18 cellular contexts compared by ENCODE assay signal in the genomic region with DNA sequence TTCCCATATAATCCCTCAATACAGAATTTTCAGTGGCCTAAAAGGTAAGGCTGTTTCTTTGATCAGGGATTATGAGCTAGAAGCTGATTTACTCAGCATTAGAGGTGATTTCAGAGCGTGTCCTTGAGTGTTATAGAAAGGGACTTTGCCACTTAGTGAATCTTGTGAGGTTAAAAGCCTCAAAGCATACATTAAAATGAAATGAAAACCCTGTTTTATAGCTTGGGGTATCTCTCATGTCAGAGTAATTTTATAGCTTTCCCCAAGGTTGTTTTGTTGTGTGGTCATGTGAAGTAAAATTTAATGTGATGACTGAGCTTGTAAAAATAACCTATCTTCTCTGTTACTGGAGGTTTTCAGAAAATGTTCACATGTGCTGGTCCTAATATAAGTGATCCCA.
A peak's percentile ranks its signal among the peaks of the same experiment; 100 is the strongest.
DNase-seq lines count a peak whose midpoint lies in the region; ATAC-seq and TF ChIP-seq lines count a peak whose summit lies in the region.
"Had no signal": no experiment of that assay in that cellular context is flagged by ENCODE, and none has a peak within 500 bp of the region (broad histone marks: within the 10 kb centered on the region; RNA-seq: fewer than 3 reads in every experiment).

No MANE protein-coding gene starts in this region.

- H3K4me1 ChIP-seq in HEK293 (ENCODE audit: control insufficient read depth, insufficient read depth, low read length) (peaks cover 11% of the 10 kb centered on the region), Loucy (ENCODE audit: insufficient read depth, low read length, poor library complexity, severe bottlenecking) (peaks cover 5% of the 10 kb centered on the region)

- no peaks in the 10 kb centered on the region for H3K9me3 Mint-ChIP-seq in WTC11
- no peaks in the 10 kb centered on the region for H3K9me3 Mint-ChIP-seq in nephron progenitor cell
- H3K9me3 Mint-ChIP-seq: GM23338, H9 had no signal

- no peaks in the 10 kb centered on the region for H3K36me3 Mint-ChIP-seq in WTC11
- no peaks in the 10 kb centered on the region for H3K36me3 Mint-ChIP-seq in nephron progenitor cell (ENCODE audit: low read depth)
- H3K36me3 Mint-ChIP-seq: CD4-positive, alpha-beta memory T cell had no signal

- no peaks in the 10 kb centered on the region for H3K79me2 ChIP-seq in Loucy (ENCODE audit: insufficient read depth, low read length)

- CTCF ChIA-PET in HEK293 (lab: Yijun Ruan, JAX), result interaction anchor here (1.0 kb wide), 1 partner anchor 21 kb away, joined by 5 read pairs; no protein-coding TSS in a partner anchor
- CTCF ChIA-PET in WTC11 (lab: Charles Lee), result interaction anchor here (0.5 kb wide), 1 partner anchor 259 kb away, joined by 4 read pairs; no protein-coding TSS in a partner anchor

- no peak overlapping the region for H2AFZ ChIP-seq in Loucy (ENCODE audit: low read length)
- H2AFZ ChIP-seq: GM23338 had no signal

- H3K27me3 Mint-ChIP-seq in WTC11 (ENCODE audit: low read depth) (no peaks in the 10 kb centered on the region), nephron progenitor cell (ENCODE audit: low read depth, poor library complexity) (no peaks in the 10 kb centered on the region)

- peak overlapping the region; percentile 34 for H3K4me2 ChIP-seq in Loucy (ENCODE audit: low read depth, low read length, poor library complexity, severe bottlenecking)
- H3K4me2 ChIP-seq: GM23338 had no signal

- no peaks in the 10 kb centered on the region for H3K36me3 ChIP-seq in HEK293 (ENCODE audit: control insufficient read depth in 2 of 2, insufficient read depth in 1 of 2, low read length in 2 of 2)
- H3K36me3 ChIP-seq in Loucy (ENCODE audit: insufficient read depth, low read length), result no peaks in the 10 kb centered on the region
- no peaks in the 10 kb centered on the region for H3K36me3 ChIP-seq in MG63

- H3K4me1 Mint-ChIP-seq in WTC11 (peaks cover 16% of the 10 kb centered on the region), nephron progenitor cell (peaks cover 47% of the 10 kb centered on the region)
- H3K4me1 Mint-ChIP-seq: CD4-positive, alpha-beta memory T cell had no signal

- H3K9me3 ChIP-seq in HEK293 (ENCODE audit: control insufficient read depth, insufficient read depth, low read depth, low read length) (no peaks in the 10 kb centered on the region), Loucy (ENCODE audit: insufficient read depth, low read depth, low read length) (no peaks in the 10 kb centered on the region), MG63 (no peaks in the 10 kb centered on the region)
- H3K9me3 ChIP-seq: Caco-2 had no signal

- H4K20me1 ChIP-seq in Loucy (ENCODE audit: insufficient read depth, low read length, poor library complexity, severe bottlenecking), result no peaks in the 10 kb centered on the region

- TF ChIP-seq CTCF in HEK293 (tag by site-specific recombination; IDR thresholded peaks at IDR 0.05) (no peak), Loucy (conservative IDR thresholded peaks at IDR 0.05; ENCODE audit: low read length) (no peak), WTC11 (IDR thresholded peaks at IDR 0.05) (no peak), nephron progenitor cell (IDR thresholded peaks at IDR 0.05) (no peak), GM10266 (IDR thresholded peaks at IDR 0.05; ENCODE audit: control insufficient read depth, insufficient read depth, low read depth, missing control alignments) (no peak)

- no peak overlapping the region for H3K4me3 ChIP-seq in HEK293 (ENCODE audit: low read depth, low read length)
- no peak overlapping the region for H3K4me3 ChIP-seq in Loucy (ENCODE audit: low read length, poor library complexity, severe bottlenecking)
- no peak overlapping the region for H3K4me3 ChIP-seq in MG63
- H3K4me3 ChIP-seq: GM23338 had no signal

- H3K27ac Mint-ChIP-seq in WTC11 (peak overlapping the region; percentile 25; the same call in 1 of the 2 replicates), nephron progenitor cell (peak overlapping the region; percentile 74)
- H3K27ac Mint-ChIP-seq: CD4-positive, alpha-beta memory T cell; GM23338 had no signal

- H3K27me3 ChIP-seq in Loucy (ENCODE audit: insufficient read depth, low read length, poor library complexity, severe bottlenecking) (no peaks in the 10 kb centered on the region), MG63 (no peaks in the 10 kb centered on the region)

- no peak for DNase-seq in WTC11 (ENCODE audit: low spot score)
- DNase-seq in nephron progenitor cell, result no peak
- DNase-seq in GM10266 (ENCODE audit: extremely low spot score), result no peak
- DNase-seq in amygdala (lab: John Stamatoyannopoulos, UW), result no peak
- no peak for DNase-seq in MG63
- DNase-seq: C1 segment of cervical spinal cord; Caco-2; CD4-positive, alpha-beta memory T cell; DMS153; DND-41; EL; GDM1; H9 had no signal

- H3F3A ChIP-seq in Loucy (ENCODE audit: low read depth), result no peaks in the 10 kb centered on the region

- H3K4me3 Mint-ChIP-seq in WTC11 (no peak overlapping the region), nephron progenitor cell (no peak overlapping the region)
- H3K4me3 Mint-ChIP-seq: CD4-positive, alpha-beta memory T cell; GM23338; H9 had no signal

- ATAC-seq in WTC11 (no peak), HG03175 (IDR thresholded peaks at IDR 0.05; ENCODE audit: unreplicated experiment) (no peak)
- ATAC-seq: GM23338, HCT116 had no signal

- POLR2A ChIA-PET in HEK293 (lab: Yijun Ruan, JAX) (no interaction called here), WTC11 (lab: Charles Lee) (no interaction called here)

- H3K27ac ChIP-seq in HEK293 (ENCODE audit: extremely low read depth, low read depth, low read length), result peak overlapping the region; percentile 35

- H3K9ac ChIP-seq in Loucy (ENCODE audit: low read depth, low read length, poor library complexity, severe bottlenecking), result no peak overlapping the region

- H3K9me2 ChIP-seq in Loucy (replicated peaks; ENCODE audit: low read depth, low read length), result no peaks in the 10 kb centered on the region

TF ChIP-seq in HEK293, 187 proteins besides CTCF, POLR2A, EP300 and RAD21 (continues in another document):
- TF ChIP-seq OSR2 (tag by site-specific recombination; IDR thresholded peaks at IDR 0.05) (peak; percentile 86), BCL11B (tag by site-specific recombination; IDR thresholded peaks at IDR 0.05; ENCODE audit: low read depth) (0 out of 2 replicates have a peak, but pooled peaks have one; percentile 61), FEZF1 (tag by site-specific recombination; IDR thresholded peaks at IDR 0.05) (peak; percentile 96), MZF1 (tag by site-specific recombination; IDR thresholded peaks at IDR 0.05; ENCODE audit: borderline replicate concordance) (peak; percentile 33; the same call in 1 of the 2 replicates), ZNF521 (tag by site-specific recombination; IDR thresholded peaks at IDR 0.05) (no peak), ZNF114 (tag by site-specific recombination; IDR thresholded peaks at IDR 0.05) (no peak), PRDM6 (tag by site-specific recombination; IDR thresholded peaks at IDR 0.05) (peak; percentile 91), ZXDB (tag by site-specific recombination; IDR thresholded peaks at IDR 0.05) (peak; percentile 46; the same call in 1 of the 2 replicates)

TF ChIP-seq in WTC11, 78 proteins besides CTCF, POLR2A, EP300 and RAD21 (continues in another document):
- TF ChIP-seq ZBTB21 (CRISPR knock-in tag; IDR thresholded peaks at IDR 0.05; ENCODE audit: borderline replicate concordance) (no peak), RORB (CRISPR knock-in tag; IDR thresholded peaks at IDR 0.05) (no peak), TEAD4 (CRISPR knock-in tag; IDR thresholded peaks at IDR 0.05) (no peak), CBFB (CRISPR knock-in tag; IDR thresholded peaks at IDR 0.05; ENCODE audit: low read depth) (no peak), GRHL2 (CRISPR knock-in tag; IDR thresholded peaks at IDR 0.05; ENCODE audit: insufficient replicate concordance, severe bottlenecking) (no peak), ZNF671 (CRISPR knock-in tag; IDR thresholded peaks at IDR 0.05) (no peak), FOXJ3 (CRISPR knock-in tag; IDR thresholded peaks at IDR 0.05; ENCODE audit: borderline replicate concordance) (no peak), NR3C1 (CRISPR knock-in tag; conservative IDR thresholded peaks at IDR 0.05; ENCODE audit: low read depth) (no peak)
- TF ChIP-seq, protein P1, sequence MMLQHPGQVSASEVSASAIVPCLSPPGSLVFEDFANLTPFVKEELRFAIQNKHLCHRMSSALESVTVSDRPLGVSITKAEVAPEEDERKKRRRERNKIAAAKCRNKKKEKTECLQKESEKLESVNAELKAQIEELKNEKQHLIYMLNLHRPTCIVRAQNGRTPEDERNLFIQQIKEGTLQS (CRISPR knock-in tag; conservative IDR thresholded peaks at IDR 0.05), result no peak
- TF ChIP-seq, protein P2, sequence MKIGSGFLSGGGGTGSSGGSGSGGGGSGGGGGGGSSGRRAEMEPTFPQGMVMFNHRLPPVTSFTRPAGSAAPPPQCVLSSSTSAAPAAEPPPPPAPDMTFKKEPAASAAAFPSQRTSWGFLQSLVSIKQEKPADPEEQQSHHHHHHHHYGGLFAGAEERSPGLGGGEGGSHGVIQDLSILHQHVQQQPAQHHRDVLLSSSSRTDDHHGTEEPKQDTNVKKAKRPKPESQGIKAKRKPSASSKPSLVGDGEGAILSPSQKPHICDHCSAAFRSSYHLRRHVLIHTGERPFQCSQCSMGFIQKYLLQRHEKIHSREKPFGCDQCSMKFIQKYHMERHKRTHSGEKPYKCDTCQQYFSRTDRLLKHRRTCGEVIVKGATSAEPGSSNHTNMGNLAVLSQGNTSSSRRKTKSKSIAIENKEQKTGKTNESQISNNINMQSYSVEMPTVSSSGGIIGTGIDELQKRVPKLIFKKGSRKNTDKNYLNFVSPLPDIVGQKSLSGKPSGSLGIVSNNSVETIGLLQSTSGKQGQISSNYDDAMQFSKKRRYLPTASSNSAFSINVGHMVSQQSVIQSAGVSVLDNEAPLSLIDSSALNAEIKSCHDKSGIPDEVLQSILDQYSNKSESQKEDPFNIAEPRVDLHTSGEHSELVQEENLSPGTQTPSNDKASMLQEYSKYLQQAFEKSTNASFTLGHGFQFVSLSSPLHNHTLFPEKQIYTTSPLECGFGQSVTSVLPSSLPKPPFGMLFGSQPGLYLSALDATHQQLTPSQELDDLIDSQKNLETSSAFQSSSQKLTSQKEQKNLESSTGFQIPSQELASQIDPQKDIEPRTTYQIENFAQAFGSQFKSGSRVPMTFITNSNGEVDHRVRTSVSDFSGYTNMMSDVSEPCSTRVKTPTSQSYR (CRISPR knock-in tag; IDR thresholded peaks at IDR 0.05), result no peak
- TF ChIP-seq, protein P3, sequence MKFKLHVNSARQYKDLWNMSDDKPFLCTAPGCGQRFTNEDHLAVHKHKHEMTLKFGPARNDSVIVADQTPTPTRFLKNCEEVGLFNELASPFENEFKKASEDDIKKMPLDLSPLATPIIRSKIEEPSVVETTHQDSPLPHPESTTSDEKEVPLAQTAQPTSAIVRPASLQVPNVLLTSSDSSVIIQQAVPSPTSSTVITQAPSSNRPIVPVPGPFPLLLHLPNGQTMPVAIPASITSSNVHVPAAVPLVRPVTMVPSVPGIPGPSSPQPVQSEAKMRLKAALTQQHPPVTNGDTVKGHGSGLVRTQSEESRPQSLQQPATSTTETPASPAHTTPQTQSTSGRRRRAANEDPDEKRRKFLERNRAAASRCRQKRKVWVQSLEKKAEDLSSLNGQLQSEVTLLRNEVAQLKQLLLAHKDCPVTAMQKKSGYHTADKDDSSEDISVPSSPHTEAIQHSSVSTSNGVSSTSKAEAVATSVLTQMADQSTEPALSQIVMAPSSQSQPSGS (CRISPR knock-in tag; IDR thresholded peaks at IDR 0.05; ENCODE audit: borderline replicate concordance, low read depth), result no peak
